Comparison of ENCODE assay signal across 13 cellular contexts in the genomic region with DNA sequence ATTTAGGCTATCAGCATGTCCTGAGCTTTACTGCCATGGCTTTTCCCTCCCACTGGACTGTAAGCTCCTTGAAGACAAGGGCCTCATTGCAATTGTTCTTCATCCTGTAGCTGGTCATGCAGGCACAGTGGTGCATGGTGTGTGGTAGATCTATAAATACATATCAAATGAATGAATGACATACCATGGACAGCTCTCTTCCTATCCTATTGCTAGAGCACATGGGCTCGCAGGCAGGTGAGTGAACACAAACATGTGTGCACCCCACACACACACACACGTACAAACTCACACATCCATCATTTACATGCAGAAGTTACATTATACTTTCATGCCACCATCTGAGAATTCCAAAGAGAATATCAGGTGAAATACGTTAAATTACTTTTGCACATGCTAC.
DNase-seq lines count a peak whose midpoint lies in the region; ATAC-seq lines count a peak whose summit lies in the region.
"Had no signal": no experiment of that assay in that cellular context is flagged by ENCODE, and none has a peak within 500 bp of the region (broad histone marks: within the 10 kb centered on the region; RNA-seq: fewer than 3 reads in every experiment).

No MANE protein-coding gene starts in this region.

- peaks cover 27% of the 10 kb centered on the region for H3K4me1 Mint-ChIP-seq in T-helper 1 cell treated with Interleukin-12 subunit alpha and Interleukin-12 subunit beta and Interleukin-4 antibody, amounts not matched to agents 30 μg/mL and 1 μg/mL, for 36 hours (ENCODE audit: low read depth)
- peaks cover 58% of the 10 kb centered on the region for H3K4me1 Mint-ChIP-seq in activated T-helper 1 cell treated with anti-CD3 and anti-CD28 coated beads, Interleukin-12 subunit alpha, Interleukin-12 subunit beta, Interleukin-2, Interleukin-4 antibody, amounts not matched to agents 30 ng/mL and 10 ng/mL and 1 ng/mL, durations not matched to agents 14 hours and 24 hours and 36 hours (ENCODE audit: low read depth)
- peaks cover 15 to 51% (median 50%) of the 10 kb centered on the region in 4 donors for H3K4me1 Mint-ChIP-seq in naive thymus-derived CD8-positive, alpha-beta T cell

- DNase-seq in T-helper 1 cell, result no peak
- peak; percentile 44 for DNase-seq in KBM-7
- no peak for DNase-seq in activated T-helper 1 cell treated with anti-CD3 and anti-CD28 coated beads, Interleukin-12 subunit alpha, Interleukin-12 subunit beta, Interleukin-2, Interleukin-4 antibody, amounts not matched to agents 30 ng/mL and 10 ng/mL and 1 ng/mL, durations not matched to agents 14 hours and 24 hours and 36 hours (ENCODE audit: low spot score)
- DNase-seq in naive thymus-derived CD8-positive, alpha-beta T cell, result peak in 2 of 10 donors; percentile 26 to 40
- DNase-seq in T-helper 9 cell, result no peak
- DNase-seq in cerebellar nuclear complex (lab: John Stamatoyannopoulos, UW), result no peak
- DNase-seq in GDM1 (lab: John Stamatoyannopoulos, UW), result no peak
- DNase-seq: DMS79, hippocampal formation, midbrain, NCI-H1092, NCI-H526 had no signal

- H3K27me3 Mint-ChIP-seq in T-helper 1 cell treated with Interleukin-12 subunit alpha and Interleukin-12 subunit beta and Interleukin-4 antibody, amounts not matched to agents 30 μg/mL and 1 μg/mL, for 36 hours (ENCODE audit: low read depth), result peaks cover 28% of the 10 kb centered on the region
- H3K27me3 Mint-ChIP-seq in activated T-helper 1 cell treated with anti-CD3 and anti-CD28 coated beads, Interleukin-12 subunit alpha, Interleukin-12 subunit beta, Interleukin-2, Interleukin-4 antibody, amounts not matched to agents 30 ng/mL and 10 ng/mL and 1 ng/mL, durations not matched to agents 14 hours and 24 hours and 36 hours (ENCODE audit: insufficient read depth), result peaks cover 10% of the 10 kb centered on the region
- H3K27me3 Mint-ChIP-seq in naive thymus-derived CD8-positive, alpha-beta T cell, result no peaks in the 10 kb centered on the region

- peaks cover 6% of the 10 kb centered on the region for H3K36me3 Mint-ChIP-seq in T-helper 1 cell treated with Interleukin-12 subunit alpha and Interleukin-12 subunit beta and Interleukin-4 antibody, amounts not matched to agents 30 μg/mL and 1 μg/mL, for 36 hours (ENCODE audit: low read depth)
- no peaks in the 10 kb centered on the region for H3K36me3 Mint-ChIP-seq in activated T-helper 1 cell treated with anti-CD3 and anti-CD28 coated beads, Interleukin-12 subunit alpha, Interleukin-12 subunit beta, Interleukin-2, Interleukin-4 antibody, amounts not matched to agents 30 ng/mL and 10 ng/mL and 1 ng/mL, durations not matched to agents 14 hours and 24 hours and 36 hours (ENCODE audit: low read depth)
- no peaks in the 10 kb centered on the region for H3K36me3 Mint-ChIP-seq in naive thymus-derived CD8-positive, alpha-beta T cell

- H3K27ac Mint-ChIP-seq in T-helper 1 cell treated with Interleukin-12 subunit alpha and Interleukin-12 subunit beta and Interleukin-4 antibody, amounts not matched to agents 30 μg/mL and 1 μg/mL, for 36 hours, result peak overlapping the region; percentile 23
- peak overlapping the region; percentile 67 for H3K27ac Mint-ChIP-seq in activated T-helper 1 cell treated with anti-CD3 and anti-CD28 coated beads, Interleukin-12 subunit alpha, Interleukin-12 subunit beta, Interleukin-2, Interleukin-4 antibody, amounts not matched to agents 30 ng/mL and 10 ng/mL and 1 ng/mL, durations not matched to agents 14 hours and 24 hours and 36 hours
- H3K27ac Mint-ChIP-seq in naive thymus-derived CD8-positive, alpha-beta T cell, result peak overlapping the region in 5 of 10 donors; percentile 23 to 90 (median 44)

- in situ Hi-C loops in KBM-7 (cut with MboI; ENCODE audit: low pct_unique_long_range_greater_than_20kb, low sequenced_read_pairs), result no loop called here

- peak overlapping the region; percentile 4 for H3K4me3 Mint-ChIP-seq in T-helper 1 cell treated with Interleukin-12 subunit alpha and Interleukin-12 subunit beta and Interleukin-4 antibody, amounts not matched to agents 30 μg/mL and 1 μg/mL, for 36 hours
- peak overlapping the region; percentile 25 for H3K4me3 Mint-ChIP-seq in activated T-helper 1 cell treated with anti-CD3 and anti-CD28 coated beads, Interleukin-12 subunit alpha, Interleukin-12 subunit beta, Interleukin-2, Interleukin-4 antibody, amounts not matched to agents 30 ng/mL and 10 ng/mL and 1 ng/mL, durations not matched to agents 14 hours and 24 hours and 36 hours
- peak overlapping the region; percentile 0 to 55 (median 32) for H3K4me3 Mint-ChIP-seq in naive thymus-derived CD8-positive, alpha-beta T cell

- intact Hi-C loops in activated T-helper 1 cell treated with anti-CD3 and anti-CD28 coated beads, Interleukin-12 subunit alpha, Interleukin-12 subunit beta, Interleukin-2, Interleukin-4 antibody, amounts not matched to agents 30 ng/mL and 10 ng/mL and 1 ng/mL, durations not matched to agents 14 hours and 24 hours and 36 hours (cut with micrococcal nuclease), result loop anchor here (1.0 to 5.0 kb wide), 10 partner anchors 15 to 334 kb away; no protein-coding TSS in a partner anchor

- peak in 1 of 2 donors; percentile 31 for ATAC-seq in naive thymus-derived CD8-positive, alpha-beta T cell

- POLR2A ChIA-PET in naive thymus-derived CD8-positive, alpha-beta T cell (lab: Charles Lee), result no interaction called here

- H3K9me3 Mint-ChIP-seq in T-helper 1 cell treated with Interleukin-12 subunit alpha and Interleukin-12 subunit beta and Interleukin-4 antibody, amounts not matched to agents 30 μg/mL and 1 μg/mL, for 36 hours, result peaks cover 6% of the 10 kb centered on the region
- peaks cover 13% of the 10 kb centered on the region for H3K9me3 Mint-ChIP-seq in activated T-helper 1 cell treated with anti-CD3 and anti-CD28 coated beads, Interleukin-12 subunit alpha, Interleukin-12 subunit beta, Interleukin-2, Interleukin-4 antibody, amounts not matched to agents 30 ng/mL and 10 ng/mL and 1 ng/mL, durations not matched to agents 14 hours and 24 hours and 36 hours
- peaks cover 0 to 3% (median 0%) of the 10 kb centered on the region in 9 donors for H3K9me3 Mint-ChIP-seq in naive thymus-derived CD8-positive, alpha-beta T cell
